ENCODE assay signal across 16 cellular contexts in the genomic region with DNA sequence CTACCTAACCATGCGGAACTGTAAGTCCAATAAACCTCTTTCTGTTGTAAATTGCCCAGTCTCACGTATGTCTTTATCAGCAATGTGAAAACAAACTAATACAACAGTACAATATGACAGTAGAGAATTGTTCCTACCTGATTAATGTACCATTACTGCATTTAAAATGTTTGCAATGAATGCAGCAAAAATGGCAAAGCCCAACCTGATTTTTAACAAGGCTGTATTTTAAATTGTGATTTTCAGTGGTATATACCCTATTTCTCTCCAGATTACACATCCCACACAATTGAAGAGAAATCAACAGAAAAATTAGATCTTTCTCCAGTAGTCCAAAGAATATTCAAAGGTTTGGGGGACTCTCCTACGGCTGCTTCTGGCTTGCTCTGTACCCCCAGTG. TPM values are rescaled to one million over a fixed set of nuclear protein-coding genes. Genes with fewer than 3 reads are reported as not detected.
A peak's percentile ranks its signal among the peaks of the same experiment; 100 is the strongest.
DNase-seq lines count a peak whose midpoint lies in the region; TF ChIP-seq lines count a peak whose summit lies in the region.
"Had no signal": no experiment of that assay in that cellular context is flagged by ENCODE, and none has a peak within 500 bp of the region (broad histone marks: within the 10 kb centered on the region; RNA-seq: fewer than 3 reads in every experiment).

No MANE protein-coding gene starts in this region.

- BruUV-seq in A673 (replicated peaks; lab: Mats Ljungman, UMichigan), result no TSS peak

- DNase-seq in A673 (ENCODE audit: low spot score) (peak; percentile 20), DMS153 (lab: John Stamatoyannopoulos, UW) (peak; percentile 66), NCI-H345 (lab: John Stamatoyannopoulos, UW) (peak; percentile 35), cerebellar cortex (ENCODE audit: low spot score) (peak; percentile 16), SIG-M5 (lab: John Stamatoyannopoulos, UW) (no peak), pons (ENCODE audit: low spot score) (no peak)
- DNase-seq in stimulated activated CD4-positive, alpha-beta T cell treated with anti-CD3 and anti-CD28 coated beads, Interleukin-4, amount 100 ng/mL, for 1 hour, result no peak
- DNase-seq: CD8-positive, alpha-beta T cell; COR-L47; DMS79 treated with DMSO at 0.1 percent for 48 hours; EL; GDM1; GOT3; H9 had no signal

- H3K27ac ChIP-seq in A673 (ENCODE audit: low read depth, low read length, poor library complexity, severe bottlenecking), result no peak overlapping the region
- H3K27ac ChIP-seq: A549 had no signal

- no peaks in the 10 kb centered on the region for H3K36me3 ChIP-seq in A673 (ENCODE audit: insufficient read depth, low read length, poor library complexity, severe bottlenecking)

- intact Hi-C loops in A673 (cut with micrococcal nuclease; ENCODE audit: unreplicated experiment), result no loop called here

- no peak for TF ChIP-seq CTCF in A673 (conservative IDR thresholded peaks at IDR 0.05; ENCODE audit: low read depth, low read length)

- H3K4me1 ChIP-seq in A673 (ENCODE audit: insufficient read depth, low read length, poor library complexity, severe bottlenecking), result peaks cover 16% of the 10 kb centered on the region

- CTCF ChIA-PET in A673 (lab: Charles Lee), result no interaction called here

- H3K9me3 ChIP-seq in A673 (ENCODE audit: low read depth, low read length, poor library complexity, severe bottlenecking), result no peaks in the 10 kb centered on the region
- H3K9me3 ChIP-seq: A549 had no signal

- no peak overlapping the region for H3K4me3 ChIP-seq in A673 (ENCODE audit: low read depth, low read length, poor library complexity, severe bottlenecking)
- H3K4me3 ChIP-seq: A549 had no signal

- POLR2A ChIA-PET in A673 (lab: Charles Lee; ENCODE audit: low non-redundant PET), result no interaction called here

- no peaks in the 10 kb centered on the region for H3K27me3 ChIP-seq in A673 (replicated peaks; ENCODE audit: insufficient read depth, low read depth, low read length, poor library complexity)

RNA-seq across cellular contexts. Expression of a gene that starts 3.3 kb away (rescaled TPM):
- total RNA-seq in A673 (2021), result 238 and 245 TPM in 2 replicates
- total RNA-seq: CD8-positive, alpha-beta T cell; HT1080 had no signal

Comparison
In these comparisons a context has a peak if more than half of its experiments do, and no peak if none do; other contexts are left out.
1. DNase-seq: peak in A673 (single experiment), DMS153 (single experiment), NCI-H345 (single experiment) and cerebellar cortex (single experiment); none in SIG-M5 (single experiment), stimulated activated CD4-positive, alpha-beta T cell treated with anti-CD3 and anti-CD28 coated beads, Interleukin-4, amount 100 ng/mL, for 1 hour (single experiment) and pons (single experiment).